Comparison of ENCODE assay signal across 15 cellular contexts in genomic region chr5:31382051-31382878, GRCh38.
DNase-seq lines count a peak whose midpoint lies in the region; ATAC-seq, FAIRE-seq and TF ChIP-seq lines count a peak whose summit lies in the region.
"Had no signal": no experiment of that assay in that cellular context is flagged by ENCODE, and none has a peak within 500 bp of the region (broad histone marks: within the 10 kb centered on the region; RNA-seq: fewer than 3 reads in every experiment).

No MANE protein-coding gene starts in this region.

- H3K9me3 ChIP-seq in GM12878 (replicated peaks; ENCODE audit: control insufficient read depth, insufficient read depth, low read length), result no peaks in the 10 kb centered on the region; the same call in 2 of the 3 replicates
- H3K9me3 ChIP-seq in upper lobe of left lung, result no peaks in the 10 kb centered on the region
- H3K9me3 ChIP-seq: neutrophil had no signal

- FAIRE-seq in GM12878 (lab: Jason Lieb, UNC), result no peak

- ATAC-seq in HG03280 (IDR thresholded peaks at IDR 0.05; ENCODE audit: unreplicated experiment) (peak; percentile 60), GM12878 (peak; percentile 94), upper lobe of left lung (ENCODE audit: low FRiP score in 2 of 2) (no peak), HG03439 (IDR thresholded peaks at IDR 0.05; ENCODE audit: unreplicated experiment) (no peak)
- ATAC-seq: activated CD8-positive, alpha-beta T cell treated with anti-CD3 and anti-CD28 coated beads, Interleukin-2, amount 10 ng/mL, durations not matched to agents 7 days and 5 days; left colon; stimulated activated naive CD8-positive, alpha-beta T cell treated with anti-CD3 and anti-CD28 coated beads, Interleukin-15, Interleukin-2, amounts not matched to agents 100 U/mL and 50 U/mL, for 24 hours had no signal

- POLR2A ChIA-PET in GM10248 (lab: Yijun Ruan, JAX), result no interaction called here
- POLR2A ChIA-PET in GM12878 (lab: Charles Lee), result no interaction called here

- H3K4me1 ChIP-seq in GM12878 (ENCODE audit: control insufficient read depth, insufficient read depth, low read length), result peaks cover 11% of the 10 kb centered on the region
- no peaks in the 10 kb centered on the region for H3K4me1 ChIP-seq in upper lobe of left lung

- TF ChIP-seq POLR2A in GM12878 (IDR thresholded peaks at IDR 0.05; ENCODE audit: low read depth, low read length), result no peak
- TF ChIP-seq POLR2A in upper lobe of left lung (IDR thresholded peaks at IDR 0.05), result no peak

- in situ Hi-C loops in GM12878 (cut with MboI), result no loop called here

- SMC1A ChIA-PET in GM12878 (lab: Charles Lee; ENCODE audit: uncharacterized antibody, unreplicated experiment), result interaction anchor here (0.7 kb wide), 1 partner anchor 764 kb away, joined by 4 read pairs; no protein-coding TSS in a partner anchor

- CTCF ChIA-PET in GM10248 (lab: Yijun Ruan, JAX) (no interaction called here), GM12878 (lab: Yijun Ruan, JAX) (interaction anchor here (1.0 kb wide), 2 partner anchors 8 to 9 kb away, joined by 3 read pairs; no protein-coding TSS in a partner anchor)

- TF ChIP-seq EP300 in GM12878 (IDR thresholded peaks at IDR 0.05; ENCODE audit: borderline replicate concordance in 1 of 2, control insufficient read depth in 1 of 2, low read depth in 2 of 2, low read length in 2 of 2) (peak in 1 of 2 experiments; percentile 58; a peak in 1 of 4 replicates), upper lobe of left lung (IDR thresholded peaks at IDR 0.05) (no peak)

- RAD21 ChIA-PET in GM12878 (lab: Charles Lee; ENCODE audit: unreplicated experiment), result no interaction called here

- DNase-seq in GM10248 (ENCODE audit: extremely low spot score) (peak; percentile 29), GM20000 (ENCODE audit: low spot score) (peak; percentile 21), GM12878 (ENCODE audit: low read depth, low spot score) (peak; percentile 48), anterior cingulate cortex (lab: John Stamatoyannopoulos, UW) (no peak), NCI-H2196 (lab: John Stamatoyannopoulos, UW; ENCODE audit: unreplicated experiment) (no peak), upper lobe of left lung (no peak)
- DNase-seq: activated CD8-positive, alpha-beta T cell treated with anti-CD3 and anti-CD28 coated beads, Interleukin-2, amount 10 ng/mL, durations not matched to agents 7 days and 5 days; dermis blood vessel endothelial cell; left colon; stimulated activated naive CD8-positive, alpha-beta T cell treated with anti-CD3 and anti-CD28 coated beads, Interleukin-15, Interleukin-2, amounts not matched to agents 100 U/mL and 50 U/mL, for 24 hours; T-helper 1 cell had no signal

- H4K20me1 ChIP-seq in GM12878 (ENCODE audit: control insufficient read depth, insufficient read depth), result no peaks in the 10 kb centered on the region

- BruUV-seq in GM12878 (replicated peaks; lab: Mats Ljungman, UMichigan), result no TSS peak

- no peaks in the 10 kb centered on the region for H3K79me2 ChIP-seq in GM12878 (ENCODE audit: control insufficient read depth, insufficient read depth, low read length)

- TF ChIP-seq RAD21 in GM12878 (IDR thresholded peaks at IDR 0.05; ENCODE audit: insufficient read depth, low read depth, low read length), result no peak

- H3K27ac ChIP-seq in GM12878 (ENCODE audit: control insufficient read depth, insufficient read depth), result no peak overlapping the region
- no peak overlapping the region for H3K27ac ChIP-seq in upper lobe of left lung
- H3K27ac ChIP-seq: HL-60, neutrophil had no signal

- H3K4me3 ChIP-seq in GM12878 (no peak overlapping the region), upper lobe of left lung (no peak overlapping the region)

- H3K36me3 ChIP-seq in GM12878 (ENCODE audit: control insufficient read depth in 2 of 2, insufficient read depth in 2 of 2, low read length in 1 of 2), result no peaks in the 10 kb centered on the region
- H3K36me3 ChIP-seq in upper lobe of left lung, result no peaks in the 10 kb centered on the region
- H3K36me3 ChIP-seq: neutrophil had no signal

- intact Hi-C loops in GM12878 (cut with micrococcal nuclease; ENCODE audit: unreplicated experiment), result no loop called here

- no peak overlapping the region for H2AFZ ChIP-seq in GM12878 (ENCODE audit: control insufficient read depth, low read depth, low read length)

- H3K27me3 ChIP-seq in GM12878 (replicated peaks in 1 of 2; ENCODE audit: control insufficient read depth in 2 of 2, insufficient read depth in 2 of 2, low read length in 1 of 2) (no peaks in the 10 kb centered on the region), upper lobe of left lung (no peaks in the 10 kb centered on the region)
- H3K27me3 ChIP-seq: neutrophil had no signal

- TF ChIP-seq CTCF in GM10248 (IDR thresholded peaks at IDR 0.05; ENCODE audit: control extremely low read depth, extremely low read depth, low read depth, missing control alignments) (no peak), GM20000 (IDR thresholded peaks at IDR 0.05; ENCODE audit: extremely low read depth, missing control alignments) (no peak), GM12878 (IDR thresholded peaks at IDR 0.05 in 2 of 3, conservative IDR thresholded peaks at IDR 0.05 in 1 of 3; ENCODE audit: control insufficient read depth in 2 of 3, extremely low read depth in 1 of 3, insufficient read depth in 1 of 3, low read depth in 3 of 3, low read length in 3 of 3) (no peak), upper lobe of left lung (IDR thresholded peaks at IDR 0.05) (no peak)

- 0 out of 2 replicates have a peak overlapping the region, but pooled peaks have one; percentile 6 for H3K4me2 ChIP-seq in GM12878 (ENCODE audit: control insufficient read depth, insufficient read depth)

- WGBS in GM12878 (ENCODE audit: insufficient coverage, insufficient replicate concordance, low lambda C conversion rate, missing lambda C conversion rate), result 24% methylated on average over 14 of the region's 15 CpGs
- 61 to 69% methylated on average over 15 of the region's 15 CpGs for WGBS in upper lobe of left lung, 2 donors

- H3K9ac ChIP-seq in GM12878 (ENCODE audit: control insufficient read depth, insufficient read depth, low read length), result no peak overlapping the region

TF ChIP-seq in GM12878, 131 proteins besides CTCF, POLR2A, EP300 and RAD21 (continues in another document):
- TF ChIP-seq ATF2 (IDR thresholded peaks at IDR 0.05; ENCODE audit: low read length), result no peak
- TF ChIP-seq RCOR1 (conservative IDR thresholded peaks at IDR 0.05; ENCODE audit: low read depth, low read length), result 0 out of 2 replicates have a peak, but pooled peaks have one; percentile 30
- TF ChIP-seq NR2C2 (IDR thresholded peaks at IDR 0.05; ENCODE audit: borderline replicate concordance, control insufficient read depth, insufficient read length, low read depth), result no peak
- TF ChIP-seq, protein P1, sequence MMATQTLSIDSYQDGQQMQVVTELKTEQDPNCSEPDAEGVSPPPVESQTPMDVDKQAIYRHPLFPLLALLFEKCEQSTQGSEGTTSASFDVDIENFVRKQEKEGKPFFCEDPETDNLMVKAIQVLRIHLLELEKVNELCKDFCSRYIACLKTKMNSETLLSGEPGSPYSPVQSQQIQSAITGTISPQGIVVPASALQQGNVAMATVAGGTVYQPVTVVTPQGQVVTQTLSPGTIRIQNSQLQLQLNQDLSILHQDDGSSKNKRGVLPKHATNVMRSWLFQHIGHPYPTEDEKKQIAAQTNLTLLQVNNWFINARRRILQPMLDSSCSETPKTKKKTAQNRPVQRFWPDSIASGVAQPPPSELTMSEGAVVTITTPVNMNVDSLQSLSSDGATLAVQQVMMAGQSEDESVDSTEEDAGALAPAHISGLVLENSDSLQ (IDR thresholded peaks at IDR 0.05), result no peak
- TF ChIP-seq RUNX3 (IDR thresholded peaks at IDR 0.05; ENCODE audit: low read length), result peak; percentile 81
- no peak for TF ChIP-seq USF2 (IDR thresholded peaks at IDR 0.05; ENCODE audit: borderline replicate concordance, low read depth, low read length)
- TF ChIP-seq TCF3 (IDR thresholded peaks at IDR 0.05; ENCODE audit: borderline replicate concordance, insufficient read depth, low read depth, low read length), result no peak
- TF ChIP-seq, protein P2, sequence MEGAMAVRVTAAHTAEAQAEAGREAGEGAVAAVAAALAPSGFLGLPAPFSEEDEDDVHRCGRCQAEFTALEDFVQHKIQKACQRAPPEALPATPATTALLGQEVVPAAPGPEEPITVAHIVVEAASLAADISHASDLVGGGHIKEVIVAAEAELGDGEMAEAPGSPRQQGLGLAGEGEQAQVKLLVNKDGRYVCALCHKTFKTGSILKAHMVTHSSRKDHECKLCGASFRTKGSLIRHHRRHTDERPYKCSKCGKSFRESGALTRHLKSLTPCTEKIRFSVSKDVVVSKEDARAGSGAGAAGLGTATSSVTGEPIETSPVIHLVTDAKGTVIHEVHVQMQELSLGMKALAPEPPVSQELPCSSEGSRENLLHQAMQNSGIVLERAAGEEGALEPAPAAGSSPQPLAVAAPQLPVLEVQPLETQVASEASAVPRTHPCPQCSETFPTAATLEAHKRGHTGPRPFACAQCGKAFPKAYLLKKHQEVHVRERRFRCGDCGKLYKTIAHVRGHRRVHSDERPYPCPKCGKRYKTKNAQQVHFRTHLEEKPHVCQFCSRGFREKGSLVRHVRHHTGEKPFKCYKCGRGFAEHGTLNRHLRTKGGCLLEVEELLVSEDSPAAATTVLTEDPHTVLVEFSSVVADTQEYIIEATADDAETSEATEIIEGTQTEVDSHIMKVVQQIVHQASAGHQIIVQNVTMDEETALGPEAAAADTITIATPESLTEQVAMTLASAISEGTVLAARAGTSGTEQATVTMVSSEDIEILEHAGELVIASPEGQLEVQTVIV (IDR thresholded peaks at IDR 0.05; ENCODE audit: borderline replicate concordance, partially characterized antibody), result no peak
- peak; percentile 72 for TF ChIP-seq NR2F1 (conservative IDR thresholded peaks at IDR 0.05)

Comparison
In these comparisons a context has a peak if more than half of its experiments do, and no peak if none do; other contexts are left out.
1. DNase-seq: peak in GM10248 (single experiment), GM20000 (single experiment) and GM12878 (single experiment); none in anterior cingulate cortex (0 of 58), NCI-H2196 (single experiment) and upper lobe of left lung (0 of 2).
2. ATAC-seq: peak in HG03280 (single experiment) and GM12878 (single experiment); none in upper lobe of left lung (0 of 2) and HG03439 (single experiment).